Comparison of ENCODE assay signal across 15 cellular contexts in the genomic region with DNA sequence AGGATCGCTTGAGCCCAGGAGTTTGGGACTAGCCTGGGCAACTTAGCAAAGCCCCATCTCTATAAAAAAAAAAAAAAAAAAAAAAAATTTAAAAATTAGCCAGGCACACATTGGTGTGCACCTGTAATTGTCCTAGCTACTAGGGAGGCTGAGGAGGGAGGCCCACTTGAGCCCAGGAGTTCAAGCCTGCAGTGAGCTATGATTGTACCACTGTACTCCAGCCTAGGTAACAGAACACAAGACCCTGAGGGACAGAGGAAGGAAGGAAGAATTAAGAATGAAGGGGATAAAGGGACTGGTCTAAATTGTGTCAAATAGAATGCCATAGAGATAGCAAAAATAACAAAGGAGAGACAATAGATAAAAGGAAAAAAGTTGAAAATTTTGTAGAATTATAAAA.
DNase-seq lines count a peak whose midpoint lies in the region; ATAC-seq and TF ChIP-seq lines count a peak whose summit lies in the region.
"Had no signal": no experiment of that assay in that cellular context is flagged by ENCODE, and none has a peak within 500 bp of the region (broad histone marks: within the 10 kb centered on the region; RNA-seq: fewer than 3 reads in every experiment).

No MANE protein-coding gene starts in this region.

- H4K20me1 ChIP-seq in OCI-LY3 (ENCODE audit: insufficient read depth, low read length), result no peaks in the 10 kb centered on the region

- intact Hi-C loops in natural killer cell (cut with micrococcal nuclease), result loop anchor here (2.0 kb wide), 1 partner anchor 427 kb away; no protein-coding TSS in a partner anchor
- intact Hi-C loops in transverse colon (cut with DNase I; ENCODE audit: low total_unique reads), result loop anchor here (5.0 to 10.0 kb wide), 3 partner anchors 292 to 489 kb away; a partner anchor contains a TSS

- no peaks in the 10 kb centered on the region for H3K9me3 ChIP-seq in OCI-LY3 (ENCODE audit: insufficient read depth, low read length)
- no peaks in the 10 kb centered on the region for H3K9me3 ChIP-seq in transverse colon

- no peak for TF ChIP-seq EP300 in transverse colon (IDR thresholded peaks at IDR 0.05; ENCODE audit: low read depth)

- peaks cover 9% of the 10 kb centered on the region for H3K36me3 ChIP-seq in OCI-LY3 (replicated peaks; ENCODE audit: low read depth, low read length)
- H3K36me3 ChIP-seq in transverse colon, result peaks cover 0 to 10% (median 1%) of the 10 kb centered on the region in 4 donors

- H3K9ac ChIP-seq in OCI-LY3 (ENCODE audit: low read length), result 0 out of 2 replicates have a peak overlapping the region, but pooled peaks have one; percentile 30
- H3K9ac ChIP-seq: KMS-11 had no signal

- DNase-seq in natural killer cell treated with Interleukin-12 subunit alpha and Interleukin-12 subunit beta and Interleukin-15 and Interleukin-18, amount 100 ng/mL, for 72 hours (ENCODE audit: low spot score), result no peak
- DNase-seq in natural killer cell (no peak), SW480 (ENCODE audit: low spot score) (no peak), DMS79 treated with DMSO at 0.1 percent for 48 hours (lab: John Stamatoyannopoulos, UW) (no peak), transverse colon (no peak)
- DNase-seq in activated naive CD8-positive, alpha-beta T cell treated with anti-CD3 and anti-CD28 coated beads, Interleukin-2, amount 50 U/mL, for 24 hours, result no peak
- DNase-seq: CD4-positive, alpha-beta memory T cell; MM.1S; NCI-H1105 treated with DMSO at 0.1 percent for 48 hours; NCI-H2029; NCI-H510A treated with DMSO at 0.1 percent for 48 hours; SHP77 had no signal

- TF ChIP-seq CTCF in natural killer cell (IDR thresholded peaks at IDR 0.05) (no peak), OCI-LY3 (IDR thresholded peaks at IDR 0.05; ENCODE audit: low read depth, low read length) (no peak), transverse colon (IDR thresholded peaks at IDR 0.05) (no peak)

- H3K4me1 ChIP-seq in OCI-LY3 (ENCODE audit: low read length), result peaks cover 38% of the 10 kb centered on the region
- H3K4me1 ChIP-seq in transverse colon, result peaks cover 0 to 5% (median 0%) of the 10 kb centered on the region in 4 donors

- H3K9me3 Mint-ChIP-seq in natural killer cell treated with Interleukin-12 subunit alpha and Interleukin-12 subunit beta and Interleukin-15 and Interleukin-18, amount 100 ng/mL, for 72 hours, result no peaks in the 10 kb centered on the region
- H3K9me3 Mint-ChIP-seq in natural killer cell, result no peaks in the 10 kb centered on the region
- H3K9me3 Mint-ChIP-seq in activated naive CD8-positive, alpha-beta T cell treated with anti-CD3 and anti-CD28 coated beads, Interleukin-2, amount 50 U/mL, for 24 hours, result no peaks in the 10 kb centered on the region
- H3K9me3 Mint-ChIP-seq: CD4-positive, alpha-beta memory T cell had no signal

- no peak overlapping the region for H3K27ac ChIP-seq in OCI-LY3 (ENCODE audit: low read length)
- H3K27ac ChIP-seq in transverse colon, result no peak overlapping the region

- ATAC-seq in natural killer cell treated with Interleukin-12 subunit alpha and Interleukin-12 subunit beta and Interleukin-15 and Interleukin-18, amount 100 ng/mL, for 72 hours, result no peak
- ATAC-seq in natural killer cell, result no peak
- ATAC-seq in activated naive CD8-positive, alpha-beta T cell treated with anti-CD3 and anti-CD28 coated beads, Interleukin-2, amount 50 U/mL, for 24 hours, result no peak

- H3K36me3 Mint-ChIP-seq in natural killer cell treated with Interleukin-12 subunit alpha and Interleukin-12 subunit beta and Interleukin-15 and Interleukin-18, amount 100 ng/mL, for 72 hours, result peaks cover 5% of the 10 kb centered on the region
- no peaks in the 10 kb centered on the region for H3K36me3 Mint-ChIP-seq in natural killer cell
- peaks cover 17% of the 10 kb centered on the region for H3K36me3 Mint-ChIP-seq in activated naive CD8-positive, alpha-beta T cell treated with anti-CD3 and anti-CD28 coated beads, Interleukin-2, amount 50 U/mL, for 24 hours (ENCODE audit: low read depth)

- in situ Hi-C loops in transverse colon (cut with MboI; ENCODE audit: low pct_ligation_motif_present in 1 of 4, low pct_unique_long_range_greater_than_20kb in 1 of 4, low sequenced_read_pairs in 3 of 4), result loop anchor here in 3 of 4 donors (10.0 kb wide), 5 partner anchors 289 to 479 kb away; no protein-coding TSS in a partner anchor

- peak overlapping the region; percentile 52 to 67 for H3K27ac Mint-ChIP-seq in natural killer cell treated with Interleukin-12 subunit alpha and Interleukin-12 subunit beta and Interleukin-15 and Interleukin-18, amount 100 ng/mL, for 72 hours
- no peak overlapping the region for H3K27ac Mint-ChIP-seq in natural killer cell
- peak overlapping the region; percentile 73 for H3K27ac Mint-ChIP-seq in activated naive CD8-positive, alpha-beta T cell treated with anti-CD3 and anti-CD28 coated beads, Interleukin-2, amount 50 U/mL, for 24 hours

- no peak for TF ChIP-seq POLR2A in transverse colon (IDR thresholded peaks at IDR 0.05)

- H3K79me2 ChIP-seq in OCI-LY3 (ENCODE audit: low read length), result no peaks in the 10 kb centered on the region

- H3K27me3 ChIP-seq in OCI-LY3 (ENCODE audit: low read depth, low read length) (no peaks in the 10 kb centered on the region), transverse colon (no peaks in the 10 kb centered on the region)

- H3K4me3 ChIP-seq in OCI-LY3 (ENCODE audit: low read length) (no peak overlapping the region), transverse colon (no peak overlapping the region)

- WGBS in transverse colon (ENCODE audit: low coverage in 1 of 2), 2 donors, result 91 to 100% methylated on average over 1 of the region's 1 CpG

- H3K4me3 Mint-ChIP-seq in natural killer cell treated with Interleukin-12 subunit alpha and Interleukin-12 subunit beta and Interleukin-15 and Interleukin-18, amount 100 ng/mL, for 72 hours, result no peak overlapping the region
- no peak overlapping the region for H3K4me3 Mint-ChIP-seq in natural killer cell
- no peak overlapping the region for H3K4me3 Mint-ChIP-seq in activated naive CD8-positive, alpha-beta T cell treated with anti-CD3 and anti-CD28 coated beads, Interleukin-2, amount 50 U/mL, for 24 hours
- H3K4me3 Mint-ChIP-seq: B cell; CD4-positive, alpha-beta memory T cell had no signal

- no peak overlapping the region for H3K4me2 ChIP-seq in OCI-LY3 (ENCODE audit: low read length)

- H2AFZ ChIP-seq in OCI-LY3 (ENCODE audit: low read depth, low read length), result no peak overlapping the region

- no peaks in the 10 kb centered on the region for H3K27me3 Mint-ChIP-seq in natural killer cell treated with Interleukin-12 subunit alpha and Interleukin-12 subunit beta and Interleukin-15 and Interleukin-18, amount 100 ng/mL, for 72 hours
- H3K27me3 Mint-ChIP-seq in natural killer cell (ENCODE audit: low read depth in 2 of 2), result no peaks in the 10 kb centered on the region
- no peaks in the 10 kb centered on the region for H3K27me3 Mint-ChIP-seq in activated naive CD8-positive, alpha-beta T cell treated with anti-CD3 and anti-CD28 coated beads, Interleukin-2, amount 50 U/mL, for 24 hours
- H3K27me3 Mint-ChIP-seq: B cell; CD4-positive, alpha-beta memory T cell had no signal

- peaks cover 5 to 11% of the 10 kb centered on the region in 2 donors for H3K4me1 Mint-ChIP-seq in natural killer cell treated with Interleukin-12 subunit alpha and Interleukin-12 subunit beta and Interleukin-15 and Interleukin-18, amount 100 ng/mL, for 72 hours (ENCODE audit: low read depth in 2 of 2)
- H3K4me1 Mint-ChIP-seq in natural killer cell, result no peaks in the 10 kb centered on the region
- H3K4me1 Mint-ChIP-seq in activated naive CD8-positive, alpha-beta T cell treated with anti-CD3 and anti-CD28 coated beads, Interleukin-2, amount 50 U/mL, for 24 hours, result peaks cover 29% of the 10 kb centered on the region

Comparison
In these comparisons a context has a peak if more than half of its experiments do, and no peak if none do; other contexts are left out.
1. H3K27ac Mint-ChIP-seq: peak in natural killer cell treated with Interleukin-12 subunit alpha and Interleukin-12 subunit beta and Interleukin-15 and Interleukin-18, amount 100 ng/mL, for 72 hours (2 of 2) and activated naive CD8-positive, alpha-beta T cell treated with anti-CD3 and anti-CD28 coated beads, Interleukin-2, amount 50 U/mL, for 24 hours (single experiment); none in natural killer cell (0 of 2).